In the genomic region with DNA sequence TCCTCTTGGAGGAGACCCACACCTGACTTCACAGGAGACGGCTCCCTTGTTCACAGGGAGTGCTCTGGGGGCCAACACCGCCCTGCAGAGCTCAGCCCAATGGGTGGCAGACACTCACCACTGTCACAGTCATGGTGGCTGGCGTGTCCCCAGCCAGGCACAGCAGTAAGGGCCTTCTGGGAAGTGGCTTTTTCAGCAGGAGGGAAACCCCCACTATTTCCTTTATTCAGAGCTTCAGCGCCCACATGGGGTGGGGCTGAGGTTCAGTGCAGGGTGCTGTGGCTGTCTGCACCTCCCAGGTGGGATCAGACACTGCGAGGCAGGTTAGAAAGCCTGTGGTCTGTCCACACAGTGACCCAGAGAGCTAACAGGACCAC, we compare ENCODE assay signal across 10 cellular contexts.
DNase-seq lines count a peak whose midpoint lies in the region; ATAC-seq lines count a peak whose summit lies in the region.
"Had no signal": no experiment of that assay in that cellular context is flagged by ENCODE, and none has a peak within 500 bp of the region (broad histone marks: within the 10 kb centered on the region; RNA-seq: fewer than 3 reads in every experiment).

No MANE protein-coding gene starts in this region.

- peak; percentile 67 for DNase-seq in activated CD4-positive, alpha-beta T cell treated with anti-CD3 and anti-CD28 coated beads, Interleukin-2, amount 50 U/mL, for 1 hour
- peak; percentile 69 to 73 (median 72) for DNase-seq in effector memory CD8-positive, alpha-beta T cell
- DNase-seq in stimulated activated CD8-positive, alpha-beta memory T cell treated with anti-CD3 and anti-CD28 coated beads, Interleukin-7, amount 100 ng/mL, for 4 hours (ENCODE audit: low read depth in 2 of 2): peak; percentile 73 to 76
- DNase-seq in amniotic stem cell (lab: John Stamatoyannopoulos, UW) (no peak), DMS153 (lab: John Stamatoyannopoulos, UW) (no peak)
- DNase-seq: cerebellar nuclear complex had no signal

- no peaks in the 10 kb centered on the region for H3K27me3 Mint-ChIP-seq in effector memory CD8-positive, alpha-beta T cell

- peak; percentile 27 for ATAC-seq in GM21619 (IDR thresholded peaks at IDR 0.05; ENCODE audit: unreplicated experiment)
- ATAC-seq in effector memory CD8-positive, alpha-beta T cell (replicated peaks): peak; percentile 84
- no peak for ATAC-seq in HG02981 (IDR thresholded peaks at IDR 0.05; ENCODE audit: unreplicated experiment)
- no peak for ATAC-seq in HG03571 (IDR thresholded peaks at IDR 0.05; ENCODE audit: unreplicated experiment)
- ATAC-seq: Panc1 had no signal

- peaks cover 35 to 41% of the 10 kb centered on the region in 2 donors for H3K4me1 Mint-ChIP-seq in effector memory CD8-positive, alpha-beta T cell (ENCODE audit: low read depth in 2 of 2)

- no peaks in the 10 kb centered on the region for H3K9me3 Mint-ChIP-seq in effector memory CD8-positive, alpha-beta T cell

- peaks cover 56% of the 10 kb centered on the region for H3K36me3 Mint-ChIP-seq in effector memory CD8-positive, alpha-beta T cell (ENCODE audit: insufficient read depth)

- peak overlapping the region; percentile 91 to 95 for H3K27ac Mint-ChIP-seq in effector memory CD8-positive, alpha-beta T cell

- peak overlapping the region; percentile 66 to 72 for H3K4me3 Mint-ChIP-seq in effector memory CD8-positive, alpha-beta T cell

Comparison
In these comparisons a context has a peak if more than half of its experiments do, and no peak if none do; other contexts are left out.
1. ATAC-seq: peak in GM21619 (single experiment) and effector memory CD8-positive, alpha-beta T cell (single experiment); none in HG02981 (single experiment) and HG03571 (single experiment).
2. DNase-seq: peak in activated CD4-positive, alpha-beta T cell treated with anti-CD3 and anti-CD28 coated beads, Interleukin-2, amount 50 U/mL, for 1 hour (single experiment), effector memory CD8-positive, alpha-beta T cell (3 of 3) and stimulated activated CD8-positive, alpha-beta memory T cell treated with anti-CD3 and anti-CD28 coated beads, Interleukin-7, amount 100 ng/mL, for 4 hours (2 of 2); none in amniotic stem cell (single experiment) and DMS153 (single experiment).